20 cellular contexts compared by ENCODE assay signal in the genomic region with DNA sequence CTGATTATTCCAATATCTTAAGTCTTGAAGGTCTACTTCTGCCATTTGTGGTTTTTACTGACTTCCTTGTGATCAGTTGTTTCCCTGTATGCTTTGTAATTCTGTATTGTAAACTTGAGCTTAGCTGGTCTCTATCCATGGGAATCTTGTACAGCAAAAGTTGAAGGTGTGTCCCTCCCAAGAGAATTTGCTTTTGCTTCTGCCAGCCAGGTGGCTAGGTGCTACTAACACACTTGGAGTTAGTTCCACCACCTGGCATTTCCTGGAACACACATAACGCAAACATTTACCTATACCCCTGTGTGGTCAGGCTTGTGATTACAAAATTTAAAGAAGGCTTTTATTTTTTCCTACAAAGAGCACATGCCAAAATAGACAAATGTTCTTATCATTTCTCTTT.
"Had no signal": no experiment of that assay in that cellular context is flagged by ENCODE, and none has a peak within 500 bp of the region (broad histone marks: within the 10 kb centered on the region; RNA-seq: fewer than 3 reads in every experiment).

No MANE protein-coding gene starts in this region.

- H3K36me3 ChIP-seq: cardiac muscle cell, left lung, right atrium auricular region, thyroid gland had no signal

- H3K27me3 ChIP-seq: body of pancreas, cardiac muscle cell, right atrium auricular region, thyroid gland had no signal

- H3K4me3 ChIP-seq: body of pancreas, cardiac muscle cell, left lung, psoas muscle, right atrium auricular region, thyroid gland had no signal

- H3K9me3 ChIP-seq: body of pancreas, left lung, psoas muscle, right atrium auricular region, thyroid gland had no signal

- FAIRE-seq: kidney had no signal

- H3K27ac ChIP-seq: body of pancreas, cardiac muscle cell, left lung, psoas muscle, right atrium auricular region, thyroid gland had no signal

- DNase-seq: activated CD4-positive, alpha-beta T cell treated with anti-CD3 and anti-CD28 coated beads, Interleukin-2, amount 50 U/mL, for 1 hour; activated CD4-positive, CD25-positive, alpha-beta regulatory T cell treated with anti-CD3 and anti-CD28 coated beads, Interleukin-2, amount 50 U/mL, for 72 hours; activated CD8-positive, alpha-beta T cell treated with anti-CD3 and anti-CD28 coated beads, Interleukin-2, amount 10 ng/mL, durations not matched to agents 7 days and 5 days; activated gamma-delta T cell; activated naive CD4-positive, alpha-beta T cell treated with anti-CD3 and anti-CD28 coated beads, Interleukin-2, amount 50 U/mL, for 16 hours; activated naive CD8-positive, alpha-beta T cell treated with anti-CD3 and anti-CD28 coated beads, Interleukin-2, amount 50 U/mL, for 24 hours; body of pancreas; effector CD4-positive, alpha-beta T cell; erythroblast; foreskin fibroblast; left lung; natural killer cell; psoas muscle; stimulated activated CD4-positive, alpha-beta T cell treated with anti-CD3 and anti-CD28 coated beads, Interleukin-4, amount 100 ng/mL, for 24 hours; stimulated activated naive CD4-positive, alpha-beta T cell treated with Interleukin-2 at 50 U/mL for 16 hours; T-helper 2 cell; thyroid gland had no signal

- ATAC-seq: activated CD8-positive, alpha-beta T cell treated with anti-CD3 and anti-CD28 coated beads, Interleukin-2, amount 10 ng/mL, durations not matched to agents 7 days and 5 days; activated naive CD8-positive, alpha-beta T cell treated with anti-CD3 and anti-CD28 coated beads, Interleukin-2, amount 50 U/mL, for 24 hours; body of pancreas; left lung; natural killer cell; psoas muscle had no signal

- H3K4me1 ChIP-seq: body of pancreas, left lung, psoas muscle, right atrium auricular region, thyroid gland had no signal
